Comparison of ENCODE assay signal across 21 cellular contexts in the genomic region with DNA sequence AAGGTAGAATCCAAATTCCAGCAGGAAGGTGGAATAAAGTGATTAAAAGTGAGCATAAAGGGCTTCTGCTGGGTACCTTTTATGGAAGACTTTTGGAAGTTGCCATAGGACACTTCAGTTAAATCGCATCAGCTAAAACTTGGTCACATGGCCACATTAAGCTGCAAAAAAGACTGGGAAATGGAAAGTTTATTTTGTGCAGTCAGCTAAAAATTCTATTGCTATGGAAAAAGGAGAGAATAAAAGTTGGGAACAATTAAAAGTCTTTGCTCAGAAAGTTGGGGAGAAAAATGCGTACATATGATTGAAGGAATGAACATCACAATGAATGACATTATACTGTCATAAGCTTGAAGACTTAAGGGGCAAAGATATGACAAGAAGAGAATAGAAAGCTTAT. TPM values are rescaled to one million over a fixed set of nuclear protein-coding genes. Genes with fewer than 3 reads are reported as not detected.
"Had no signal": no experiment of that assay in that cellular context is flagged by ENCODE, and none has a peak within 500 bp of the region (broad histone marks: within the 10 kb centered on the region; RNA-seq: fewer than 3 reads in every experiment).

No MANE protein-coding gene starts in this region.

- ATAC-seq: WTC11 had no signal

- H3K27ac Mint-ChIP-seq: activated CD4-positive, alpha-beta memory T cell treated with anti-CD3 and anti-CD28 coated beads for 36 hours; activated CD4-positive, alpha-beta T cell treated with anti-CD3 and anti-CD28 coated beads, Interleukin-2, amount 10 ng/mL, durations not matched to agents 24 days and 14 days; activated naive CD4-positive, alpha-beta T cell treated with anti-CD3 and anti-CD28 coated beads for 36 hours; activated naive CD8-positive, alpha-beta T cell; T-helper 1 cell treated with Interleukin-12 subunit alpha and Interleukin-12 subunit beta and Interleukin-4 antibody, amounts not matched to agents 30 μg/mL and 1 μg/mL, for 36 hours; WTC11 had no signal

- H3K36me3 Mint-ChIP-seq: activated CD4-positive, alpha-beta memory T cell treated with anti-CD3 and anti-CD28 coated beads for 36 hours; activated naive CD8-positive, alpha-beta T cell; WTC11 had no signal

- H3K4me3 Mint-ChIP-seq: activated CD4-positive, alpha-beta memory T cell treated with anti-CD3 and anti-CD28 coated beads for 36 hours; activated CD4-positive, alpha-beta T cell treated with anti-CD3 and anti-CD28 coated beads, Interleukin-2, amount 10 ng/mL, durations not matched to agents 24 days and 14 days; activated naive CD4-positive, alpha-beta T cell treated with anti-CD3 and anti-CD28 coated beads for 36 hours; activated naive CD8-positive, alpha-beta T cell; activated T-cell treated with anti-CD3 and anti-CD28 coated beads, Interleukin-2, amount 50 U/mL, for 4 hours; T-helper 1 cell treated with Interleukin-12 subunit alpha and Interleukin-12 subunit beta and Interleukin-4 antibody, amounts not matched to agents 30 μg/mL and 1 μg/mL, for 36 hours; WTC11 had no signal

- DNase-seq: activated CD4-positive, CD25-positive, alpha-beta regulatory T cell treated with anti-CD3 and anti-CD28 coated beads, Interleukin-2, amount 50 U/mL, for 72 hours; activated CD8-positive, alpha-beta memory T cell treated with anti-CD3 and anti-CD28 coated beads for 24 hours; activated gamma-delta T cell; activated T-cell treated with anti-CD3 and anti-CD28 coated beads, Interleukin-2, amount 50 U/mL, for 4 hours; cerebellar nuclear complex; KG1; MV-4-11; NCI-H1105; NCI-H1436; NCI-H1694 treated with DMSO at 0.1 percent for 48 hours; NCI-H2029 treated with DMSO at 0.1 percent for 48 hours; NCI-H345; NCI-H510A; NCI-H526 treated with DMSO at 0.1 percent for 48 hours; SHP77 treated with DMSO at 0.1 percent for 48 hours had no signal

- H3K27me3 Mint-ChIP-seq: activated CD4-positive, alpha-beta memory T cell treated with anti-CD3 and anti-CD28 coated beads for 36 hours had no signal

- H3K4me1 Mint-ChIP-seq: WTC11 had no signal

- H3K9me3 Mint-ChIP-seq: activated CD4-positive, alpha-beta memory T cell treated with anti-CD3 and anti-CD28 coated beads for 36 hours; activated CD4-positive, alpha-beta T cell treated with anti-CD3 and anti-CD28 coated beads, Interleukin-2, amount 10 ng/mL, durations not matched to agents 24 days and 14 days; activated naive CD4-positive, alpha-beta T cell treated with anti-CD3 and anti-CD28 coated beads for 36 hours; activated T-cell treated with anti-CD3 and anti-CD28 coated beads, Interleukin-2, amount 50 U/mL, for 4 hours; T-helper 1 cell treated with Interleukin-12 subunit alpha and Interleukin-12 subunit beta and Interleukin-4 antibody, amounts not matched to agents 30 μg/mL and 1 μg/mL, for 36 hours had no signal

RNA-seq across cellular contexts. Expression of a gene that starts 49.3 kb away (rescaled TPM):
- total RNA-seq: activated CD4-positive, alpha-beta memory T cell treated with anti-CD3 and anti-CD28 coated beads for 36 hours; activated CD4-positive, alpha-beta T cell treated with anti-CD3 and anti-CD28 coated beads, Interleukin-2, amount 10 ng/mL, durations not matched to agents 24 days and 14 days; activated naive CD4-positive, alpha-beta T cell treated with anti-CD3 and anti-CD28 coated beads for 36 hours had no signal
